Comparison of ENCODE assay signal across 26 cellular contexts in genomic region chr7:137393570-137393969, GRCh38. TPM values are rescaled to one million over a fixed set of nuclear protein-coding genes. Genes with fewer than 3 reads are reported as not detected.
"Had no signal": no experiment of that assay in that cellular context is flagged by ENCODE, and none has a peak within 500 bp of the region (broad histone marks: within the 10 kb centered on the region; RNA-seq: fewer than 3 reads in every experiment).

No MANE protein-coding gene starts in this region.

- H3K27ac Mint-ChIP-seq: dendritic cell treated with granulocyte-macrophage colony-stimulating factor and Interleukin-4, amounts not matched to agents 40 ng/mL and 50 ng/mL, for 4 days; effector memory CD8-positive, alpha-beta T cell; endodermal cell; mesothelial cell of epicardium had no signal

- H3K36me3 Mint-ChIP-seq: mesothelial cell of epicardium, naive B cell had no signal

- H3K27ac ChIP-seq: colonic mucosa, epithelial cell of prostate, esophagus squamous epithelium, gastrocnemius medialis, heart right ventricle, left ventricle myocardium inferior had no signal

- H3K36me3 ChIP-seq: colonic mucosa, esophagus squamous epithelium, gastrocnemius medialis, heart right ventricle, left ventricle myocardium inferior had no signal

- DNase-seq: colonic mucosa; cortex of kidney; effector CD8-positive, alpha-beta T cell; effector memory CD8-positive, alpha-beta T cell; endodermal cell; erythroblast; esophagus squamous epithelium; foreskin fibroblast; foreskin melanocyte; gastrocnemius medialis; glutamatergic neuron; head of caudate nucleus; heart right ventricle; hippocampal formation; left cardiac atrium; left ventricle myocardium inferior; mesenchymal stem cell; mucosa of descending colon; naive B cell had no signal

- H3K9me3 ChIP-seq: colonic mucosa, esophagus squamous epithelium, gastrocnemius medialis, heart right ventricle, left ventricle myocardium inferior, mucosa of descending colon had no signal

- H3K4me3 ChIP-seq: colonic mucosa, esophagus squamous epithelium, gastrocnemius medialis, heart right ventricle, left ventricle myocardium inferior, mucosa of descending colon had no signal

- H3K27me3 Mint-ChIP-seq: dendritic cell treated with granulocyte-macrophage colony-stimulating factor and Interleukin-4, amounts not matched to agents 40 ng/mL and 50 ng/mL, for 4 days; effector memory CD8-positive, alpha-beta T cell; naive B cell had no signal

- H3K9me3 Mint-ChIP-seq: endodermal cell had no signal

- H3K27me3 ChIP-seq: colonic mucosa, esophagus squamous epithelium, gastrocnemius medialis, heart right ventricle had no signal

- H3K4me1 Mint-ChIP-seq: endodermal cell, mesothelial cell of epicardium, naive B cell had no signal

- H3K4me3 Mint-ChIP-seq: dendritic cell treated with granulocyte-macrophage colony-stimulating factor and Interleukin-4, amounts not matched to agents 40 ng/mL and 50 ng/mL, for 4 days; effector memory CD8-positive, alpha-beta T cell; endodermal cell; mesothelial cell of epicardium had no signal

- H3K4me1 ChIP-seq: colonic mucosa, esophagus squamous epithelium, gastrocnemius medialis, left ventricle myocardium inferior had no signal

- ATAC-seq: effector memory CD8-positive, alpha-beta T cell; esophagus mucosa; gastrocnemius medialis; heart right ventricle; left cardiac atrium; mucosa of descending colon had no signal

RNA-seq across cellular contexts. Expression of gene PTN, which starts 50.0 kb away (rescaled TPM):
- total RNA-seq: dermis microvascular lymphatic vessel endothelial cell, lung microvascular endothelial cell had no signal
- polyA plus RNA-seq: keratinocyte had no signal
